Comparison of ENCODE assay signal across 16 cellular contexts in the genomic region with DNA sequence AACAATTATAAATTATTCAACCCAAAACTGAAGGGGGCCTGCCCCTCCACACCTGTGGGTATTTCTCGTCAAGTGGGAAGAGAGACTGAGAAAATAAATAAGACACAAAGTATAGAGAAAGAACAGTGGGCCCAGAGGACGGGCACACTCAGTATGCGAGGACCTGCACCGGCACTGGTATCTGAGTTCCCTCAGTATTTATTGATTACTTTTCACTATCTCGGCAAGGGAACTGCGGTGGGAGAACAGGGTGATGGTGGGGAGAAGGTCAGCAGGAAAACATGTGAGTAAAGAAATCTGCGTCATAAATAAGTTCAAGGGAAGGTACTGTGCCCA. TPM values are rescaled to one million over a fixed set of nuclear protein-coding genes. Genes with fewer than 3 reads are reported as not detected.
A peak's percentile ranks its signal among the peaks of the same experiment; 100 is the strongest.
DNase-seq lines count a peak whose midpoint lies in the region; ATAC-seq, FAIRE-seq and TF ChIP-seq lines count a peak whose summit lies in the region.
"Had no signal": no experiment of that assay in that cellular context is flagged by ENCODE, and none has a peak within 500 bp of the region (broad histone marks: within the 10 kb centered on the region; RNA-seq: fewer than 3 reads in every experiment).

No MANE protein-coding gene starts in this region.

- 77% methylated on average over 7 of the region's 7 CpGs for WGBS in HUES64
- WGBS in right lobe of liver (ENCODE audit: insufficient coverage, low coverage, low lambda C conversion rate, missing lambda C conversion rate), result 22% methylated on average over 7 of the region's 7 CpGs

- peak overlapping the region; percentile 7; the same call in 1 of the 2 replicates for H3K9ac ChIP-seq in HUES64 (ENCODE audit: low read depth, low read length)
- H3K9ac ChIP-seq in astrocyte (ENCODE audit: low read length), result peak overlapping the region; percentile 28

- H3K4me2 ChIP-seq in astrocyte (ENCODE audit: low read length), result peak overlapping the region; percentile 51

- DNase-seq in astrocyte (ENCODE audit: low read depth) (no peak), right lobe of liver (no peak), substantia nigra (lab: John Stamatoyannopoulos, UW) (peak in 1 of 49 donors; percentile 46)
- DNase-seq: activated T-cell treated with anti-CD3 and anti-CD28 coated beads, Interleukin-2, amount 50 U/mL, for 4 hours; H7; naive B cell; NCI-H1092 treated with DMSO at 0.1 percent for 48 hours; NCI-H2171; stimulated activated CD4-positive, alpha-beta T cell treated with anti-CD3 and anti-CD28 coated beads, Interleukin-2, amount 100 ng/mL, for 24 hours; stimulated activated CD8-positive, alpha-beta memory T cell treated with anti-CD3 and anti-CD28 coated beads, Interleukin-4, amount 100 ng/mL, for 48 hours had no signal

- peaks cover 10% of the 10 kb centered on the region; the same call in 1 of the 2 replicates for H3K4me1 ChIP-seq in HUES64 (ENCODE audit: insufficient read depth, low read length)
- no peaks in the 10 kb centered on the region for H3K4me1 ChIP-seq in astrocyte (ENCODE audit: insufficient read depth, low read length)
- H3K4me1 ChIP-seq in right lobe of liver, result peaks cover 0 to 42% (median 11%) of the 10 kb centered on the region in 4 donors

- H3K4me3 ChIP-seq in HUES64 (ENCODE audit: low read length), result no peak overlapping the region
- no peak overlapping the region for H3K4me3 ChIP-seq in astrocyte (ENCODE audit: insufficient read depth, low read depth, low read length)
- H3K4me3 ChIP-seq in right lobe of liver, result peak overlapping the region in 2 of 3 donors; percentile 29 to 42

- peaks cover 6% of the 10 kb centered on the region for H4K20me1 ChIP-seq in astrocyte (ENCODE audit: insufficient read depth, low read length)

- H3K79me2 ChIP-seq in astrocyte (ENCODE audit: insufficient read depth, low read length), result peaks cover 30% of the 10 kb centered on the region

- intact Hi-C loops in right lobe of liver (cut with DNase I), result no loop called here

- H3K36me3 ChIP-seq in HUES64 (ENCODE audit: insufficient read depth, low read length) (peaks cover 33% of the 10 kb centered on the region), astrocyte (ENCODE audit: insufficient read depth, low read length) (no peaks in the 10 kb centered on the region), right lobe of liver (peaks cover 0 to 8% (median under 1%) of the 10 kb centered on the region in 4 donors)

- TF ChIP-seq CTCF in astrocyte (IDR thresholded peaks at IDR 0.05; ENCODE audit: insufficient read depth, low read depth, low read length) (no peak), right lobe of liver (IDR thresholded peaks at IDR 0.05) (no peak)

- H3K36me3 Mint-ChIP-seq in astrocyte (ENCODE audit: low read depth, unreplicated experiment), result peaks cover 6% of the 10 kb centered on the region

- H3K9me3 ChIP-seq in HUES64 (ENCODE audit: insufficient read depth, low read depth, low read length) (no peaks in the 10 kb centered on the region), astrocyte (ENCODE audit: insufficient read depth, low read depth, low read length) (no peaks in the 10 kb centered on the region), right lobe of liver (no peaks in the 10 kb centered on the region)

- H3K9me3 Mint-ChIP-seq in astrocyte (ENCODE audit: unreplicated experiment), result no peaks in the 10 kb centered on the region
- H3K9me3 Mint-ChIP-seq: activated T-cell treated with anti-CD3 and anti-CD28 coated beads, Interleukin-2, amount 50 U/mL, for 4 hours; IgD-negative memory B cell; naive B cell had no signal

- H3K27ac ChIP-seq in HUES64 (ENCODE audit: low read depth, low read length) (no peak overlapping the region; the same call in 1 of the 2 replicates), astrocyte (ENCODE audit: low read depth, low read length) (no peak overlapping the region), right lobe of liver (peak overlapping the region in 2 of 3 donors; percentile 76 to 97), substantia nigra (ENCODE audit: low read depth, low read length, poor library complexity, severe bottlenecking) (peak overlapping the region; percentile 53)

- H2AFZ ChIP-seq in astrocyte (ENCODE audit: low read depth, low read length), result no peak overlapping the region

- FAIRE-seq in astrocyte (lab: Jason Lieb, UNC), result no peak
- FAIRE-seq: urothelium cell line had no signal

- H3K27me3 Mint-ChIP-seq in astrocyte (ENCODE audit: low read depth, unreplicated experiment), result no peaks in the 10 kb centered on the region
- H3K27me3 Mint-ChIP-seq: naive B cell had no signal

- H3K27ac Mint-ChIP-seq in astrocyte (ENCODE audit: unreplicated experiment), result peak overlapping the region; percentile 29

- TF ChIP-seq POLR2A in right lobe of liver (IDR thresholded peaks at IDR 0.05), result no peak

- H3K27me3 ChIP-seq in HUES64 (ENCODE audit: insufficient read depth, low read length) (no peaks in the 10 kb centered on the region), astrocyte (ENCODE audit: insufficient read depth, low read length) (no peaks in the 10 kb centered on the region), right lobe of liver (no peaks in the 10 kb centered on the region)

- ATAC-seq in right lobe of liver (no peak), HG03439 (IDR thresholded peaks at IDR 0.05; ENCODE audit: unreplicated experiment) (no peak), HG03342 (IDR thresholded peaks at IDR 0.05; ENCODE audit: unreplicated experiment) (no peak), HG02798 (IDR thresholded peaks at IDR 0.05; ENCODE audit: poor library complexity, unreplicated experiment) (no peak)
- ATAC-seq: activated T-cell treated with anti-CD3 and anti-CD28 coated beads, Interleukin-2, amount 50 U/mL, for 4 hours had no signal

- H3K4me3 Mint-ChIP-seq in astrocyte (ENCODE audit: unreplicated experiment), result peak overlapping the region; percentile 36
- H3K4me3 Mint-ChIP-seq: activated T-cell treated with anti-CD3 and anti-CD28 coated beads, Interleukin-2, amount 50 U/mL, for 4 hours had no signal

- H3K4me1 Mint-ChIP-seq in astrocyte (ENCODE audit: low read depth, unreplicated experiment), result peaks cover 7% of the 10 kb centered on the region

RNA-seq across cellular contexts. Expression of a gene that starts 3.2 kb away (rescaled TPM):
- 20.7 TPM for polyA plus RNA-seq in HUES64 (2013, experiment 1 of 2)
- 21.1 TPM for polyA plus RNA-seq in HUES64 (2013, experiment 2 of 2)
- total RNA-seq in astrocyte (12.7 and 14.8 TPM in 2 replicates), right lobe of liver (100 to 1,000 TPM in 4 of 6 experiments, 10 to 100 TPM in 2; 79.9 to 204 (median 124) TPM)

RNA-seq across cellular contexts. Expression of a gene that starts 3.3 kb away (rescaled TPM):
- 227 TPM for polyA plus RNA-seq in HUES64 (2013, experiment 1 of 2)
- 223 TPM for polyA plus RNA-seq in HUES64 (2013, experiment 2 of 2)
- 131 and 145 TPM in 2 replicates for total RNA-seq in astrocyte
- total RNA-seq in right lobe of liver, result 10 to 100 TPM; 28.0 to 69.2 (median 49.3) TPM

RNA-seq across cellular contexts. Expression of a gene that starts 39.4 kb away (rescaled TPM):
- 26.9 TPM for polyA plus RNA-seq in HUES64 (2013, experiment 1 of 2)
- polyA plus RNA-seq in HUES64 (2013, experiment 2 of 2), result 24.9 TPM
- total RNA-seq in astrocyte (37.0 and 40.0 TPM in 2 replicates), right lobe of liver (10 to 100 TPM in 1 of 6 experiments, 1 to 10 TPM in 5; 4.8 to 10.1 (median 8.5) TPM)

Comparison
In these comparisons a context has a peak if more than half of its experiments do, and no peak if none do; other contexts are left out.
1. H3K27ac ChIP-seq: peak in right lobe of liver (2 of 3) and substantia nigra (single experiment); none in HUES64 (single experiment) and astrocyte (single experiment).
2. H3K4me3 ChIP-seq: peak in right lobe of liver (2 of 3); none in HUES64 (single experiment) and astrocyte (single experiment).